In genomic region chr9:5949103-5949699, GRCh38 we compare ENCODE assay signal across 9 cellular contexts. TPM values are rescaled to one million over a fixed set of nuclear protein-coding genes. Genes with fewer than 3 reads are reported as not detected.
DNase-seq lines count a peak whose midpoint lies in the region; ATAC-seq and TF ChIP-seq lines count a peak whose summit lies in the region.
"Had no signal": no experiment of that assay in that cellular context is flagged by ENCODE, and none has a peak within 500 bp of the region (broad histone marks: within the 10 kb centered on the region; RNA-seq: fewer than 3 reads in every experiment).

No MANE protein-coding gene starts in this region.

- no peaks in the 10 kb centered on the region for H3K27me3 ChIP-seq in brain microvascular endothelial cell (replicated peaks)

- H3K4me3 ChIP-seq in cardiac fibroblast (replicated peaks in 1 of 2; ENCODE audit: low read depth in 2 of 2, low read length in 2 of 2): peak overlapping the region; percentile 11 to 18
- no peak overlapping the region for H3K4me3 ChIP-seq in brain microvascular endothelial cell (ENCODE audit: low read depth, low read length)

- ATAC-seq in GM21526 (IDR thresholded peaks at IDR 0.05; ENCODE audit: low FRiP score, unreplicated experiment) (peak; percentile 62), HG02852 (IDR thresholded peaks at IDR 0.05; ENCODE audit: unreplicated experiment) (no peak)

- peak; percentile 23 for DNase-seq in Daoy (ENCODE audit: low read depth)
- DNase-seq in NCI-H460 (ENCODE audit: extremely low read depth, low read depth): peak; percentile 9
- DNase-seq in cardiac fibroblast (ENCODE audit: low read depth in 2 of 2): peak in 1 of 2 donors; percentile 28
- peak; percentile 58 for DNase-seq in renal cortical epithelial cell (ENCODE audit: low read depth)
- no peak for DNase-seq in brain microvascular endothelial cell
- no peak for DNase-seq in activated effector memory CD4-positive, alpha-beta T cell treated with anti-CD3 and anti-CD28 coated beads, Interleukin-2, amount 50 U/mL, for 16 hours

- TF ChIP-seq CTCF in cardiac fibroblast (IDR thresholded peaks at IDR 0.05; ENCODE audit: low read depth, low read length): no peak
- TF ChIP-seq CTCF in brain microvascular endothelial cell (IDR thresholded peaks at IDR 0.05; ENCODE audit: low read depth, low read length, missing control alignments): no peak

- in situ Hi-C loops in brain microvascular endothelial cell (cut with HindIII; ENCODE audit: low pct_ligation_motif_present, low sequenced_read_pairs): no loop called here

- H3K27ac ChIP-seq in brain microvascular endothelial cell: no peak overlapping the region

- no peaks in the 10 kb centered on the region for H3K36me3 ChIP-seq in brain microvascular endothelial cell (replicated peaks)

RNA-seq across cellular contexts. Expression of gene MLANA, which starts 58.5 kb away (rescaled TPM):
- not detected in 2 replicates for total RNA-seq in Daoy (2014; rRNA removed; shearing (Covaris generic))
- not detected in 2 replicates for total RNA-seq in NCI-H460 (2014; rRNA removed; shearing (Covaris generic))
- polyA plus RNA-seq in NCI-H460 (2014; cell fraction: nucleus; rRNA removed): not detected in 2 replicates
- total RNA-seq in renal cortical epithelial cell: 0.05 TPM in 1 of 2 replicates, not detected in the other
- polyA plus RNA-seq: neural cell had no signal

Comparison
In these comparisons a context has a peak if more than half of its experiments do, and no peak if none do; other contexts are left out.
1. DNase-seq: peak in Daoy (single experiment), NCI-H460 (single experiment) and renal cortical epithelial cell (single experiment); none in brain microvascular endothelial cell (single experiment) and activated effector memory CD4-positive, alpha-beta T cell treated with anti-CD3 and anti-CD28 coated beads, Interleukin-2, amount 50 U/mL, for 16 hours (single experiment).